ENCODE assay signal across 15 cellular contexts in the genomic region with DNA sequence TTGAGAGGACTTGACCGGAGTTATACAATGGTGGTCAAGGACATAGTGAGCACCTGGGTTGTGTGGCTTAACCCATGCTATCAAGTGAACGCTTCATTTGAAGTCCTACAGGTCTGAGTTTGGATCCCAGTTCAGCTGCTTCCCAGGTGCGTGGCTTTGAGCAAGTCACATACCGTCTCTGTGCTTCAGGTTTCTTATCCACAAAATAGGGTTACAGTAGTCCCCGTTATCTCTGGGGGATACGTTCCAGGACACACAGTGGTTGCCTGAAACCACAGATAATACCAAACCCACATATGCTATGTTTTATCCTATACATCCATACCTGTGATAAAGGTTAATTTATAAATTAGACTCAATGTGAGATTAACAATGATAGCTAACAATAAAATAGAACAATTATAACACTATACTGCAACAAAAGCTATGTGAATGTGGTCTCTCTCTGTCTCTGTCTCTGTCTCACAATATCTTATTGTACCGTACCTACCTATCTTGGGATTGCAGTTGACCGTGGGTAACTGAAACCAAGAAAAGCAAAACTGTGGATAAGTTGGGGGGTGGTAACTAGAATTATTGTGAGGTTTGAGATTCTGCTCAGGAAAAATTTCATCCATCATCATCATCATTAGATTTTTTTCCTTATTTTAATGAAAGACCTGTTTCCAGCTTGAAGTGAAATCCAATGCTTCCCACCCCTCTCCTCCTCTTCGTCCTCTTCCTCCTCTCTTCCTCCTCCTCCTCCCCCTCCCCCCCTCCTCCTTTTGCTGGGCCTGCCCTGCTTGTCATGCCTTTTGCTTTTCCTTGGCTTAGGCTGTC. TPM values are rescaled to one million over a fixed set of nuclear protein-coding genes. Genes with fewer than 3 reads are reported as not detected.
DNase-seq lines count a peak whose midpoint lies in the region; ATAC-seq, FAIRE-seq and TF ChIP-seq lines count a peak whose summit lies in the region.
"Had no signal": no experiment of that assay in that cellular context is flagged by ENCODE, and none has a peak within 500 bp of the region (broad histone marks: within the 10 kb centered on the region; RNA-seq: fewer than 3 reads in every experiment).

No MANE protein-coding gene starts in this region.

- peak; percentile 36 for FAIRE-seq in bronchial epithelial cell (lab: Jason Lieb, UNC)
- FAIRE-seq: D721Med, frontal cortex, pancreas had no signal

- ATAC-seq in CD4-positive, alpha-beta T cell (ENCODE audit: poor library complexity) = no peak
- ATAC-seq in natural killer cell = no peak
- no peak for ATAC-seq in GM18505 (IDR thresholded peaks at IDR 0.05; ENCODE audit: unreplicated experiment)

- H3K4me3 ChIP-seq in bronchial epithelial cell (ENCODE audit: low read depth, low read length) = no peak overlapping the region
- H3K4me3 ChIP-seq: pancreas had no signal

- H3K27me3 Mint-ChIP-seq in CD4-positive, alpha-beta T cell = no peaks in the 10 kb centered on the region
- no peaks in the 10 kb centered on the region for H3K27me3 Mint-ChIP-seq in natural killer cell (ENCODE audit: low read depth in 2 of 2)

- no peaks in the 10 kb centered on the region for H3K9me3 ChIP-seq in CD4-positive, alpha-beta T cell (ENCODE audit: control insufficient read depth, low read length)
- H3K9me3 ChIP-seq: pancreas had no signal

- CTCF ChIA-PET in CD4-positive, alpha-beta T cell (lab: Charles Lee) = interaction anchor here (1.1 to 2.1 kb wide), 5 partner anchors 12 to 457 kb away, joined by 3 to 5 read pairs (median 4); no protein-coding TSS in a partner anchor

- H3K36me3 Mint-ChIP-seq in CD4-positive, alpha-beta T cell (ENCODE audit: low read depth) = peaks cover 93% of the 10 kb centered on the region
- H3K36me3 Mint-ChIP-seq in natural killer cell = peaks cover under 1% of the 10 kb centered on the region

- peaks cover 94% of the 10 kb centered on the region for H3K4me1 Mint-ChIP-seq in CD4-positive, alpha-beta T cell (ENCODE audit: low read depth)
- peaks cover 77 to 80% of the 10 kb centered on the region in 2 donors for H3K4me1 Mint-ChIP-seq in natural killer cell

- H3K27ac ChIP-seq in CD4-positive, alpha-beta T cell (ENCODE audit: low read depth, low read length) = peak overlapping the region; percentile 79

- no peaks in the 10 kb centered on the region for H3K9me3 Mint-ChIP-seq in CD4-positive, alpha-beta T cell
- no peaks in the 10 kb centered on the region for H3K9me3 Mint-ChIP-seq in natural killer cell
- H3K9me3 Mint-ChIP-seq: activated naive CD4-positive, alpha-beta T cell treated with anti-CD3 and anti-CD28 coated beads, Interleukin-2, amount 50 U/mL, for 72 hours had no signal

- peak overlapping the region; percentile 99 for H3K27ac Mint-ChIP-seq in CD4-positive, alpha-beta T cell
- H3K27ac Mint-ChIP-seq in natural killer cell = peak overlapping the region; percentile 89 to 93

- intact Hi-C loops in CD4-positive, alpha-beta T cell (cut with DNase I, micrococcal nuclease) = loop anchor here (2.0 kb wide), 3 partner anchors 13 to 17 kb away; no protein-coding TSS in a partner anchor
- intact Hi-C loops in natural killer cell (cut with micrococcal nuclease) = loop anchor here (1.0 kb wide), 1 partner anchor 12 kb away; no protein-coding TSS in a partner anchor

- no peak for DNase-seq in CD4-positive, alpha-beta T cell
- DNase-seq in HUDEP-2 (lab: John Stamatoyannopoulos, UW; ENCODE audit: unreplicated experiment in 76 of 76) (peak in 52 of 76 experiments; percentile 5 to 82 (median 39)), bronchial epithelial cell (ENCODE audit: low read depth) (no peak), natural killer cell (no peak), NCI-H1417 treated with DMSO at 0.1 percent for 48 hours (lab: John Stamatoyannopoulos, UW) (no peak), amygdala (lab: John Stamatoyannopoulos, UW) (no peak), SIG-M5 (lab: John Stamatoyannopoulos, UW) (no peak)
- DNase-seq: activated CD4-positive, alpha-beta T cell treated with anti-CD3 and anti-CD28 coated beads for 1 hour; NCI-H524 treated with DMSO at 0.1 percent for 48 hours; pancreas; stimulated activated CD4-positive, alpha-beta T cell treated with anti-CD3 and anti-CD28 coated beads, Interleukin-4, amount 100 ng/mL, for 1 hour had no signal

- TF ChIP-seq CTCF in CD4-positive, alpha-beta T cell (IDR thresholded peaks at IDR 0.05) = no peak
- no peak for TF ChIP-seq CTCF in bronchial epithelial cell (IDR thresholded peaks at IDR 0.05; ENCODE audit: insufficient read depth, low read length, severe bottlenecking)
- TF ChIP-seq CTCF in natural killer cell (IDR thresholded peaks at IDR 0.05) = no peak

- POLR2A ChIA-PET in CD4-positive, alpha-beta T cell (lab: Charles Lee) = interaction anchor here (0.7 to 17.7 kb wide), 8 partner anchors 10 to 130 kb away, joined by 3 to 373 read pairs (median 9); partner anchors contain the start of gene LBH

- H3K36me3 ChIP-seq in bronchial epithelial cell (ENCODE audit: control insufficient read depth, insufficient read depth, low read length) = no peaks in the 10 kb centered on the region
- H3K36me3 ChIP-seq: pancreas had no signal

- peak overlapping the region; percentile 57 for H3K4me3 Mint-ChIP-seq in CD4-positive, alpha-beta T cell
- H3K4me3 Mint-ChIP-seq in natural killer cell = peak overlapping the region; percentile 63

- no peaks in the 10 kb centered on the region for H3K27me3 ChIP-seq in CD4-positive, alpha-beta T cell (ENCODE audit: control insufficient read depth, insufficient read depth, low read length)
- H3K27me3 ChIP-seq in bronchial epithelial cell (ENCODE audit: control insufficient read depth, insufficient read depth, low read length) = no peaks in the 10 kb centered on the region
- H3K27me3 ChIP-seq: pancreas had no signal

- TF ChIP-seq POLR2A in GM18505 (IDR thresholded peaks at IDR 0.05; ENCODE audit: borderline replicate concordance, extremely low read depth, insufficient read depth, insufficient read length) = no peak

RNA-seq across cellular contexts. Expression of gene LBH, which starts 22.7 kb away (rescaled TPM):
- total RNA-seq in CD4-positive, alpha-beta T cell = 100 to 1,000 TPM; 131 to 135 TPM
- total RNA-seq in bronchial epithelial cell (6.9 and 18.7 TPM in 2 replicates), natural killer cell (100 to 1,000 TPM; 157 to 197 (median 158) TPM)

Comparison
In these comparisons a context has a peak if more than half of its experiments do, and no peak if none do; other contexts are left out.
1. DNase-seq: peak in HUDEP-2 (52 of 76); none in CD4-positive, alpha-beta T cell (0 of 10), bronchial epithelial cell (single experiment), natural killer cell (single experiment), NCI-H1417 treated with DMSO at 0.1 percent for 48 hours (single experiment), amygdala (0 of 56) and SIG-M5 (single experiment).